Comparison of ENCODE assay signal across 9 cellular contexts in genomic region chr2:201191132-201191875, GRCh38. TPM values are rescaled to one million over a fixed set of nuclear protein-coding genes. Genes with fewer than 3 reads are reported as not detected.
DNase-seq lines count a peak whose midpoint lies in the region; ATAC-seq, FAIRE-seq and TF ChIP-seq lines count a peak whose summit lies in the region.
"Had no signal": no experiment of that assay in that cellular context is flagged by ENCODE, and none has a peak within 500 bp of the region (broad histone marks: within the 10 kb centered on the region; RNA-seq: fewer than 3 reads in every experiment).

No MANE protein-coding gene starts in this region.

- H3K9me3 ChIP-seq in MM.1S (replicated peaks; ENCODE audit: insufficient read depth, low read length) (no peaks in the 10 kb centered on the region), duodenal mucosa (ENCODE audit: control insufficient read depth in 1 of 2, low read length in 2 of 2) (no peaks in the 10 kb centered on the region), pancreas (no peaks in the 10 kb centered on the region)
- H3K9me3 ChIP-seq: SJCRH30 had no signal

- H3F3A ChIP-seq in MM.1S (ENCODE audit: insufficient read depth, low read length): peaks cover 70% of the 10 kb centered on the region

- WGBS in pancreas, 2 donors: 50 to 58% methylated on average over 4 of the region's 4 CpGs

- no peaks in the 10 kb centered on the region for H3K27me3 ChIP-seq in MM.1S (replicated peaks; ENCODE audit: insufficient read depth, low read length)
- H3K27me3 ChIP-seq in duodenal mucosa (ENCODE audit: control insufficient read depth in 1 of 2, insufficient read depth in 2 of 2, low read length in 2 of 2): no peaks in the 10 kb centered on the region
- no peaks in the 10 kb centered on the region for H3K27me3 ChIP-seq in pancreas
- H3K27me3 ChIP-seq: SJCRH30 had no signal

- H3K4me3 ChIP-seq in MM.1S (ENCODE audit: low read length) (peak overlapping the region; percentile 2; the same call in 1 of the 2 replicates), duodenal mucosa (ENCODE audit: low read depth in 1 of 2, low read length in 2 of 2) (peak overlapping the region; percentile 5 to 16), pancreas (no peak overlapping the region)
- H3K4me3 ChIP-seq: SJCRH30 had no signal

- H3K27ac ChIP-seq in MM.1S (ENCODE audit: low read length) (peak overlapping the region; percentile 88), duodenal mucosa (ENCODE audit: low read depth, low read length) (peak overlapping the region; percentile 36), pancreas (no peak overlapping the region)
- H3K27ac ChIP-seq: SJCRH30 had no signal

- H2AFZ ChIP-seq in MM.1S (ENCODE audit: low read length): no peak overlapping the region

- intact Hi-C loops in pancreas (cut with DNase I): no loop called here

- no peaks in the 10 kb centered on the region for H3K9me2 ChIP-seq in MM.1S (replicated peaks; ENCODE audit: insufficient read depth, low read length)

- TF ChIP-seq CTCF in MM.1S (IDR thresholded peaks at IDR 0.05; ENCODE audit: low read length): no peak
- no peak for TF ChIP-seq CTCF in pancreas (IDR thresholded peaks at IDR 0.05)

- ATAC-seq in GM21390 (IDR thresholded peaks at IDR 0.05; ENCODE audit: unreplicated experiment) (peak; percentile 39), pancreas (peak in 3 of 4 donors; percentile 28 to 42 (median 35)), GM19397 (IDR thresholded peaks at IDR 0.05; ENCODE audit: unreplicated experiment) (no peak), HG03039 (IDR thresholded peaks at IDR 0.05; ENCODE audit: unreplicated experiment) (no peak), HG02623 (IDR thresholded peaks at IDR 0.05; ENCODE audit: unreplicated experiment) (no peak)

- H3K36me3 ChIP-seq in MM.1S (replicated peaks; ENCODE audit: insufficient read depth, low read length): peaks cover 19% of the 10 kb centered on the region
- H3K36me3 ChIP-seq in duodenal mucosa (ENCODE audit: control insufficient read depth in 1 of 2, insufficient read depth in 2 of 2, low read length in 2 of 2): peaks cover 25 to 30% of the 10 kb centered on the region in 2 donors
- peaks cover 0 to 7% (median 0%) of the 10 kb centered on the region in 3 donors for H3K36me3 ChIP-seq in pancreas
- H3K36me3 ChIP-seq: SJCRH30 had no signal

- H3K79me2 ChIP-seq in MM.1S (ENCODE audit: low read length): peaks cover 82% of the 10 kb centered on the region

- peak overlapping the region; percentile 42; the same call in 1 of the 2 replicates for H3K9ac ChIP-seq in MM.1S (ENCODE audit: low read length)
- no peak overlapping the region for H3K9ac ChIP-seq in duodenal mucosa (ENCODE audit: low read depth in 1 of 2, low read length in 2 of 2)

- no peak for FAIRE-seq in pancreas (lab: Jason Lieb, UNC)

- DNase-seq in MM.1S: peak; percentile 90
- no peak for DNase-seq in pancreas
- DNase-seq: mammary epithelial cell, SJCRH30 had no signal

- H3K4me1 ChIP-seq in MM.1S (ENCODE audit: low read length): peaks cover 87% of the 10 kb centered on the region
- peaks cover 55 to 60% of the 10 kb centered on the region in 2 donors for H3K4me1 ChIP-seq in duodenal mucosa (ENCODE audit: control insufficient read depth in 1 of 2, insufficient read depth in 2 of 2, low read length in 2 of 2)
- H3K4me1 ChIP-seq in pancreas: no peaks in the 10 kb centered on the region
- H3K4me1 ChIP-seq: SJCRH30 had no signal

- H4K20me1 ChIP-seq in MM.1S (ENCODE audit: insufficient read depth, low read length): no peaks in the 10 kb centered on the region

- H3K4me2 ChIP-seq in MM.1S (ENCODE audit: low read depth, low read length): peak overlapping the region; percentile 63

RNA-seq across cellular contexts. Expression of gene CASP10, which starts 8.4 kb away (rescaled TPM):
- total RNA-seq in pancreas: 10 to 100 TPM in 1 of 6 donors, 1 to 10 TPM in 5; 3.0 to 11.7 (median 5.6) TPM
- polyA plus RNA-seq in pancreas: 1 to 10 TPM; 3.4 to 4.6 TPM

Comparison
In these comparisons a context has a peak if more than half of its experiments do, and no peak if none do; other contexts are left out.
1. ATAC-seq: peak in GM21390 (single experiment) and pancreas (3 of 4); none in GM19397 (single experiment), HG03039 (single experiment) and HG02623 (single experiment).
2. H3K27ac ChIP-seq: peak in MM.1S (single experiment) and duodenal mucosa (single experiment); none in pancreas (0 of 4).
3. H3K4me3 ChIP-seq: peak in MM.1S (single experiment) and duodenal mucosa (2 of 2); none in pancreas (0 of 4).